Comparison of ENCODE assay signal across 27 cellular contexts in the genomic region with DNA sequence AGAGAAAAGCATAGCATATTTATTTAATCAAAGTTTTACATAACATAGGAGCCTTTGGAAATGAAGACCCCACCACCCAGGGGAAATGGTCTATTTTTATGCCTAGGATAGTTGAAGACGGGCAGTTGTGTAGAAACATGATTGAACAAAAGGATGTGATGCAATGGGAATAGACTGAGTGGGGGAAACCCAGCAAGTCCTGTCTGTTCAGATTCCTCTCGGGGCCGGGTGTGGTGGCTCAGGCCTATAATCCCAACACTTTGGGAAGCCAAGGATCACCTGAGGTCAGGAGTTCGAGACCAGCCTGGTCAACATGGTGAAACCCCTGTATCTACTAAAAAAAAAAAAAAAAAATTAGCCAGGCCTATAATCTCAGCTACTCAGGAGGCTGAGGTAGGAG.
DNase-seq lines count a peak whose midpoint lies in the region; ATAC-seq and TF ChIP-seq lines count a peak whose summit lies in the region.
"Had no signal": no experiment of that assay in that cellular context is flagged by ENCODE, and none has a peak within 500 bp of the region (broad histone marks: within the 10 kb centered on the region; RNA-seq: fewer than 3 reads in every experiment).

No MANE protein-coding gene starts in this region.

- no peaks in the 10 kb centered on the region for H3K4me1 Mint-ChIP-seq in osteocyte (ENCODE audit: unreplicated experiment)
- H3K4me1 Mint-ChIP-seq: CD8-positive, alpha-beta memory T cell had no signal

- DNase-seq in AG20443 (ENCODE audit: low spot score) (peak; percentile 0), RWPE2 (ENCODE audit: low spot score) (peak; percentile 9), osteocyte (ENCODE audit: extremely low spot score, unreplicated experiment) (peak; percentile 27), OCI-M2 (lab: John Stamatoyannopoulos, UW; ENCODE audit: unreplicated experiment) (no peak)
- DNase-seq: AML-193; CD8-positive, alpha-beta memory T cell; DMS79 treated with DMSO at 0.1 percent for 48 hours; GF-D8; Karpas-422; NCI-H1092 treated with DMSO at 0.1 percent for 48 hours; NCI-H1436; NCI-H187; NCI-H2081 treated with DMSO at 0.1 percent for 48 hours; NCI-H2171; NCI-H226; NCI-H510A; NCI-H69; SHP77 treated with DMSO at 0.1 percent for 48 hours had no signal

- no peaks in the 10 kb centered on the region for H3K36me3 Mint-ChIP-seq in osteocyte (ENCODE audit: unreplicated experiment)
- H3K36me3 Mint-ChIP-seq: CD8-positive, alpha-beta memory T cell had no signal

- no peak overlapping the region for H3K4me3 ChIP-seq in RWPE2 (ENCODE audit: severe bottlenecking)
- H3K4me3 ChIP-seq: GM23338 had no signal

- no peaks in the 10 kb centered on the region for H3K9me3 Mint-ChIP-seq in osteocyte (ENCODE audit: unreplicated experiment)
- H3K9me3 Mint-ChIP-seq: GM23338, H9 had no signal

- peaks cover 4% of the 10 kb centered on the region for H3K4me1 ChIP-seq in RWPE2 (ENCODE audit: insufficient read depth, poor library complexity, severe bottlenecking)

- TF ChIP-seq CTCF in RWPE2 (IDR thresholded peaks at IDR 0.05; ENCODE audit: poor library complexity, severe bottlenecking) (no peak), osteocyte (IDR thresholded peaks at IDR 0.05) (no peak)

- no peak overlapping the region for H3K4me3 Mint-ChIP-seq in osteocyte (ENCODE audit: unreplicated experiment)
- H3K4me3 Mint-ChIP-seq: CD8-positive, alpha-beta memory T cell; GM23338; H9 had no signal

- H3K27me3 Mint-ChIP-seq in osteocyte (ENCODE audit: unreplicated experiment) = no peaks in the 10 kb centered on the region

- H3K27ac Mint-ChIP-seq in osteocyte (ENCODE audit: unreplicated experiment) = no peak overlapping the region
- H3K27ac Mint-ChIP-seq: GM23338 had no signal

- H3K27me3 ChIP-seq in RWPE2 (ENCODE audit: insufficient read depth, poor library complexity, severe bottlenecking) = peaks cover 14% of the 10 kb centered on the region

- H3K27ac ChIP-seq in RWPE2 (ENCODE audit: poor library complexity, severe bottlenecking) = no peak overlapping the region
- H3K27ac ChIP-seq: C4-2B, RWPE1 had no signal

- H3K36me3 ChIP-seq in RWPE2 (ENCODE audit: low read depth) = no peaks in the 10 kb centered on the region

- H3K9me3 ChIP-seq in RWPE2 (ENCODE audit: severe bottlenecking) = peaks cover 4% of the 10 kb centered on the region

- ATAC-seq in RWPE2 (ENCODE audit: low read depth) = no peak
- ATAC-seq in esophagus mucosa = peak; percentile 72
- no peak for ATAC-seq in GM18873 (IDR thresholded peaks at IDR 0.05; ENCODE audit: low FRiP score, unreplicated experiment)
- no peak for ATAC-seq in GM21825 (IDR thresholded peaks at IDR 0.05; ENCODE audit: unreplicated experiment)
- ATAC-seq: GM23338, HepG2, Panc1 had no signal
